ENCODE assay signal across 8 cellular contexts in the genomic region with DNA sequence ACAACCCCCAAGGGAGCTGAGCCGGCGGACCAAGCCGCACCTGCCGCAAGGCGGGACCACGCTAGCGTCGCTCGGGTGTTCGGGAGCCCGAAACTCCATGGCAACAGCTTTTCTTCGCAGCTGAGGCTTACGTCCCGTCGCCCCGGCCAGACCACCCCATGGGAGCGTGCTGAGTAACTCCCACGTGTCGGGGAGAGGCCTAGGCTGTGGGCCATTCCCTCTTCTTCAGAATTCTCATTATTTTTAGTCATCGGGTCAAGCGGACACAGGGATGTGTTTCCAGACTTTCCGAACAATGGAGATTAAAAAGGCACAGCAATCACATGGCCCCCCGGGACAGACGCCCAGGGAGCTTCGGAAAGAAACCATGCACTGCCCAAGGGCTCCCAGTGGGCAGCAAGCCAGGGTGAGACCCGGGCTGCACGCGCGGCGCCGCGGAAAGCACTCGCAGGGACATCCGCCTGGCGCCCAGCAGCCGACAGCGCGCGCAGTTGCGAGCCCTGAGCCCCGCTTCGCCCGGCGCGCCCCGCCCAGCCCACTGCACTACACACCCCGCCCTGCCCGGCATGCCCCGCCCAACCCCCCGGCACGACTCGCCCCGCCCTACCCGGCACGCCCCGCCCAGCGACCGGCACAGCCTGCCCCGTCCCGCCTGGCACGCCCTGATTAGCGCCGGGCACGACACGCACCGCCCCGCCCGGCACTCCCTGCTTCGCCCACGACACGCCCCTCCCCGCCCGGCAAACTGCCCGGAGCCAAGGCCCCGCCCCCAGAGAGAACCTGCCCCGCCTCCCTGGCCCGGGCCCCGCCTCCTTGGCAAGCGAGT. TPM values are rescaled to one million over a fixed set of nuclear protein-coding genes. Genes with fewer than 3 reads are reported as not detected.
A peak's percentile ranks its signal among the peaks of the same experiment; 100 is the strongest.
DNase-seq lines count a peak whose midpoint lies in the region; ATAC-seq and TF ChIP-seq lines count a peak whose summit lies in the region.

No MANE protein-coding gene starts in this region.

- ATAC-seq in thoracic aorta (ENCODE audit: insufficient number of reproducible peaks, low FRiP score, low read depth) = peak; percentile 80

- H3K79me2 ChIP-seq in osteoblast (ENCODE audit: insufficient read depth, low read length) = no peaks in the 10 kb centered on the region

- H3K4me1 ChIP-seq in osteoblast (ENCODE audit: insufficient read depth, low read length) (peaks cover 11% of the 10 kb centered on the region), thoracic aorta (ENCODE audit: control insufficient read depth in 1 of 2, low read depth in 2 of 2) (peaks cover 4 to 15% of the 10 kb centered on the region in 2 donors)

- H3K4me3 Mint-ChIP-seq in HFFc6 (peak overlapping the region; percentile 92), glutamatergic neuron (ENCODE audit: unreplicated experiment) (peak overlapping the region; percentile 91)

- peak overlapping the region; percentile 94 for H2AFZ ChIP-seq in osteoblast (ENCODE audit: low read length)

- H3K27me3 Mint-ChIP-seq in HFFc6 (ENCODE audit: insufficient read depth) (peaks cover 5% of the 10 kb centered on the region), glutamatergic neuron (ENCODE audit: unreplicated experiment) (no peaks in the 10 kb centered on the region)

- in situ Hi-C loops in SK-MEL-5 (cut with HindIII; ENCODE audit: low pct_unique_long_range_greater_than_20kb, low sequenced_read_pairs) = no loop called here

- no peaks in the 10 kb centered on the region for H3K36me3 ChIP-seq in GM06990 (ENCODE audit: control insufficient read depth, insufficient read depth, low read length)
- no peaks in the 10 kb centered on the region for H3K36me3 ChIP-seq in osteoblast (ENCODE audit: insufficient read depth, low read length)
- H3K36me3 ChIP-seq in thoracic aorta = no peaks in the 10 kb centered on the region

- H3K4me2 ChIP-seq in osteoblast (ENCODE audit: insufficient read depth, low read length) = peak overlapping the region; percentile 97

- peak; percentile 96 for DNase-seq in GM06990 (ENCODE audit: extremely low read depth, insufficient read length)
- DNase-seq in HFFc6 = peak; percentile 93
- DNase-seq in NAMALWA (ENCODE audit: low spot score) = peak; percentile 94
- DNase-seq in SK-MEL-5 (ENCODE audit: low read depth, low spot score) = peak; percentile 94
- peak; percentile 100 for DNase-seq in activated naive CD4-positive, alpha-beta T cell treated with anti-CD3 and anti-CD28 coated beads, Interleukin-2, amount 50 U/mL, for 16 hours
- peak; percentile 99 for DNase-seq in glutamatergic neuron
- DNase-seq in osteoblast (ENCODE audit: insufficient read length, low spot score, missing footprints) = peak; percentile 99
- peak; percentile 83 for DNase-seq in thoracic aorta (ENCODE audit: low spot score)

- TF ChIP-seq CTCF in GM06990 (IDR thresholded peaks at IDR 0.05; ENCODE audit: insufficient read depth, low read length, poor library complexity, severe bottlenecking) (no peak), HFFc6 (IDR thresholded peaks at IDR 0.05) (no peak; the same call in 1 of the 2 replicates), glutamatergic neuron (IDR thresholded peaks at IDR 0.05; ENCODE audit: partially characterized antibody, unreplicated experiment) (no peak), osteoblast (IDR thresholded peaks at IDR 0.05; ENCODE audit: extremely low read depth, low read depth, low read length) (no peak), thoracic aorta (IDR thresholded peaks at IDR 0.05) (no peak)

- peak overlapping the region; percentile 58 for H3K27ac ChIP-seq in osteoblast (ENCODE audit: low read depth, low read length)
- H3K27ac ChIP-seq in thoracic aorta = peak overlapping the region in 1 of 2 donors; percentile 38

- H3K9me3 Mint-ChIP-seq in HFFc6 = no peaks in the 10 kb centered on the region
- no peaks in the 10 kb centered on the region for H3K9me3 Mint-ChIP-seq in glutamatergic neuron (ENCODE audit: unreplicated experiment)

- H3K27me3 ChIP-seq in GM06990 (replicated peaks; ENCODE audit: control insufficient read depth, insufficient read depth, low read length) = no peaks in the 10 kb centered on the region; the same call in 1 of the 2 replicates
- peaks cover 2% of the 10 kb centered on the region for H3K27me3 ChIP-seq in osteoblast (ENCODE audit: insufficient read depth, low read length)
- no peaks in the 10 kb centered on the region for H3K27me3 ChIP-seq in thoracic aorta (replicated peaks; ENCODE audit: insufficient read depth)

- no peaks in the 10 kb centered on the region for H3K9me3 ChIP-seq in osteoblast (ENCODE audit: low read depth, low read length)
- no peaks in the 10 kb centered on the region for H3K9me3 ChIP-seq in thoracic aorta

- H3K27ac Mint-ChIP-seq in HFFc6 = peak overlapping the region; percentile 80
- H3K27ac Mint-ChIP-seq in glutamatergic neuron (ENCODE audit: unreplicated experiment) = peak overlapping the region; percentile 78

- peak overlapping the region; percentile 81 for H3K4me3 ChIP-seq in GM06990 (replicated peaks; ENCODE audit: low read depth, low read length)
- H3K4me3 ChIP-seq in osteoblast (ENCODE audit: insufficient read depth, low read length) = peak overlapping the region; percentile 93
- H3K4me3 ChIP-seq in thoracic aorta = peak overlapping the region; percentile 88

- no peaks in the 10 kb centered on the region for H4K20me1 ChIP-seq in osteoblast (ENCODE audit: insufficient read depth, low read length)

- H3K36me3 Mint-ChIP-seq in HFFc6 (ENCODE audit: low read depth) = no peaks in the 10 kb centered on the region
- no peaks in the 10 kb centered on the region for H3K36me3 Mint-ChIP-seq in glutamatergic neuron (ENCODE audit: unreplicated experiment)

- H3K4me1 Mint-ChIP-seq in HFFc6 (ENCODE audit: low read depth) = peaks cover 8% of the 10 kb centered on the region
- H3K4me1 Mint-ChIP-seq in glutamatergic neuron (ENCODE audit: low read depth, unreplicated experiment) = no peaks in the 10 kb centered on the region

RNA-seq across cellular contexts. Expression of a gene that starts 0.4 kb away (rescaled TPM):
- not detected for total RNA-seq in HFFc6 (2021; fragmentation: NEBNext Ultra II Directional; extraction: Animal tissue kit (Norgen Biotek cat#: 25700))
- total RNA-seq in SK-MEL-5 (2014; rRNA removed; shearing (Covaris generic)) = 2.9 and 4.9 TPM in 2 replicates
- 2.6 and 3.4 TPM in 2 replicates for polyA plus RNA-seq in SK-MEL-5 (2015; cell fraction: cytosol; rRNA removed)
- 3.0 and 8.1 TPM in 2 replicates for polyA plus RNA-seq in SK-MEL-5 (2015; cell fraction: nucleus; rRNA removed)
- total RNA-seq in glutamatergic neuron (ENCODE audit: unreplicated experiment) (1.8 TPM), osteoblast (0.29 and 1.4 TPM in 2 replicates), thoracic aorta (1 to 10 TPM in 1 of 2 donors, not detected in 1; 1.1 TPM)

RNA-seq across cellular contexts. Expression of a gene that starts 28.2 kb away (rescaled TPM):
- 10 to 100 TPM; 23.1 to 37.3 (median 27.2) TPM for total RNA-seq in HFFc6 (2021; fragmentation: NEBNext Ultra II Directional; extraction: Animal tissue kit (Norgen Biotek cat#: 25700))
- total RNA-seq in SK-MEL-5 (2014; rRNA removed; shearing (Covaris generic)) = 30.6 and 31.8 TPM in 2 replicates
- polyA plus RNA-seq in SK-MEL-5 (2015; cell fraction: cytosol; rRNA removed) = 17.5 and 20.6 TPM in 2 replicates
- 8.3 and 13.6 TPM in 2 replicates for polyA plus RNA-seq in SK-MEL-5 (2015; cell fraction: nucleus; rRNA removed)
- total RNA-seq in glutamatergic neuron (ENCODE audit: unreplicated experiment) (24.8 TPM), osteoblast (22.4 and 26.8 TPM in 2 replicates), thoracic aorta (10 to 100 TPM in 1 of 2 donors, 1 to 10 TPM in 1; 9.0 to 13.9 TPM)

RNA-seq across cellular contexts. Expression of a gene that starts 28.4 kb away (rescaled TPM):
- total RNA-seq in HFFc6 (2021; fragmentation: NEBNext Ultra II Directional; extraction: Animal tissue kit (Norgen Biotek cat#: 25700)) = 10 to 100 TPM; 13.1 to 17.7 (median 15.9) TPM
- total RNA-seq in SK-MEL-5 (2014; rRNA removed; shearing (Covaris generic)) = 13.4 and 14.1 TPM in 2 replicates
- polyA plus RNA-seq in SK-MEL-5 (2015; cell fraction: cytosol; rRNA removed) = 8.7 and 16.8 TPM in 2 replicates
- 41.0 and 57.5 TPM in 2 replicates for polyA plus RNA-seq in SK-MEL-5 (2015; cell fraction: nucleus; rRNA removed)
- 27.5 TPM for total RNA-seq in glutamatergic neuron (ENCODE audit: unreplicated experiment)
- 35.1 and 43.0 TPM in 2 replicates for total RNA-seq in osteoblast
- total RNA-seq in thoracic aorta = 10 to 100 TPM; 29.1 to 47.4 TPM
